Comparison of ENCODE assay signal across 11 cellular contexts in genomic region chr1:223733898-223734852, GRCh38. TPM values are rescaled to one million over a fixed set of nuclear protein-coding genes. Genes with fewer than 3 reads are reported as not detected.
DNase-seq lines count a peak whose midpoint lies in the region; ATAC-seq and TF ChIP-seq lines count a peak whose summit lies in the region.
"Had no signal": no experiment of that assay in that cellular context is flagged by ENCODE, and none has a peak within 500 bp of the region (broad histone marks: within the 10 kb centered on the region; RNA-seq: fewer than 3 reads in every experiment).

No MANE protein-coding gene starts in this region.

- no peak overlapping the region for H3K27ac ChIP-seq in GM23338 (ENCODE audit: low read depth)

- no peak for TF ChIP-seq CTCF in GM23338 (conservative IDR thresholded peaks at IDR 0.05; ENCODE audit: low read depth in 2 of 2)

- no peak overlapping the region for H3K27ac Mint-ChIP-seq in GM23338
- H3K27ac Mint-ChIP-seq: activated naive CD8-positive, alpha-beta T cell treated with anti-CD3 and anti-CD28 coated beads, Interleukin-2, amount 10 ng/mL, durations not matched to agents 7 days and 5 days had no signal

- H3K4me1 ChIP-seq in GM23338 (ENCODE audit: insufficient read depth) (peaks cover 37% of the 10 kb centered on the region), skeletal muscle satellite cell (ENCODE audit: control insufficient read depth, insufficient read depth, low read length) (peaks cover 82% of the 10 kb centered on the region)

- H3K27me3 Mint-ChIP-seq in GM23338 (ENCODE audit: insufficient read depth, low read depth, poor library complexity) = peaks cover 51% of the 10 kb centered on the region
- H3K27me3 Mint-ChIP-seq: activated naive CD8-positive, alpha-beta T cell treated with anti-CD3 and anti-CD28 coated beads, Interleukin-2, amount 10 ng/mL, durations not matched to agents 7 days and 5 days had no signal

- H3K4me3 Mint-ChIP-seq in GM23338 = no peak overlapping the region
- H3K4me3 Mint-ChIP-seq: activated naive CD8-positive, alpha-beta T cell treated with anti-CD3 and anti-CD28 coated beads, Interleukin-2, amount 10 ng/mL, durations not matched to agents 7 days and 5 days had no signal

- peaks cover 3% of the 10 kb centered on the region for H3K36me3 Mint-ChIP-seq in GM23338 (ENCODE audit: low read depth)

- no peak overlapping the region for H3K4me3 ChIP-seq in GM23338
- H3K4me3 ChIP-seq in skeletal muscle satellite cell (ENCODE audit: low read length) = no peak overlapping the region

- H3K27me3 ChIP-seq in GM23338 (ENCODE audit: insufficient read depth) = peaks cover 46% of the 10 kb centered on the region
- H3K27me3 ChIP-seq in skeletal muscle satellite cell (ENCODE audit: control insufficient read depth, insufficient read depth, low read length) = no peaks in the 10 kb centered on the region

- peak overlapping the region; percentile 11 for H3K9ac ChIP-seq in skeletal muscle satellite cell (ENCODE audit: low read depth, low read length)

- H3K79me2 ChIP-seq in GM23338 (replicated peaks; ENCODE audit: insufficient read depth) = no peaks in the 10 kb centered on the region

- H3K4me2 ChIP-seq in GM23338 (peak overlapping the region; percentile 64), skeletal muscle satellite cell (ENCODE audit: low read length) (peak overlapping the region; percentile 36)

- H3F3A ChIP-seq in GM23338 (replicated peaks; ENCODE audit: low read depth) = no peaks in the 10 kb centered on the region

- no peaks in the 10 kb centered on the region for H3K9me3 ChIP-seq in skeletal muscle satellite cell (replicated peaks; ENCODE audit: low read length)

- H2AFZ ChIP-seq in GM23338 = no peak overlapping the region

- no peaks in the 10 kb centered on the region; the same call in 2 of the 3 replicates for H3K9me3 Mint-ChIP-seq in GM23338
- H3K9me3 Mint-ChIP-seq: activated naive CD8-positive, alpha-beta T cell treated with anti-CD3 and anti-CD28 coated beads, Interleukin-2, amount 10 ng/mL, durations not matched to agents 7 days and 5 days had no signal

- no peaks in the 10 kb centered on the region; the same call in 1 of the 2 replicates for H4K20me1 ChIP-seq in GM23338 (replicated peaks; ENCODE audit: insufficient read depth)

- peaks cover 53% of the 10 kb centered on the region for H3K4me1 Mint-ChIP-seq in GM23338

- ATAC-seq in GM23338 (peak; percentile 61), left colon (peak; percentile 25), HG02970 (IDR thresholded peaks at IDR 0.05; ENCODE audit: low FRiP score, unreplicated experiment) (no peak), GM21528 (IDR thresholded peaks at IDR 0.05; ENCODE audit: low FRiP score, unreplicated experiment) (no peak)
- no peak for ATAC-seq in activated CD4-positive, CD25-positive, alpha-beta regulatory T cell treated with anti-CD3 and anti-CD28 coated beads, Interleukin-2, amount 50 U/mL, for 24 hours

- H3K9me2 ChIP-seq in GM23338 (ENCODE audit: insufficient read depth) = 0 out of 2 replicates have a peak, but pooled peaks cover under 1% of the 10 kb centered on the region

- intact Hi-C loops in left colon (cut with DNase I, micrococcal nuclease) = no loop called here

- DNase-seq in GM23338 (ENCODE audit: low spot score) (peak; percentile 35), amygdala (lab: John Stamatoyannopoulos, UW) (peak in 36 of 56 donors; percentile 11 to 69 (median 30)), left colon (peak in 1 of 2 donors; percentile 61)
- no peak for DNase-seq in stimulated activated CD4-positive, alpha-beta T cell treated with anti-CD3 and anti-CD28 coated beads, Interleukin-2, amount 100 ng/mL, for 24 hours
- DNase-seq: activated CD4-positive, CD25-positive, alpha-beta regulatory T cell; activated naive CD8-positive, alpha-beta T cell treated with anti-CD3 and anti-CD28 coated beads, Interleukin-2, amount 10 ng/mL, durations not matched to agents 7 days and 5 days; DMS79 had no signal

- H3K36me3 ChIP-seq in GM23338 (ENCODE audit: insufficient read depth) (no peaks in the 10 kb centered on the region), skeletal muscle satellite cell (ENCODE audit: insufficient read depth, low read length) (peaks cover 60% of the 10 kb centered on the region)

TF ChIP-seq in GM23338, 12 proteins besides CTCF, POLR2A, EP300 and RAD21 (continues in another document):
- TF ChIP-seq, protein P1, sequence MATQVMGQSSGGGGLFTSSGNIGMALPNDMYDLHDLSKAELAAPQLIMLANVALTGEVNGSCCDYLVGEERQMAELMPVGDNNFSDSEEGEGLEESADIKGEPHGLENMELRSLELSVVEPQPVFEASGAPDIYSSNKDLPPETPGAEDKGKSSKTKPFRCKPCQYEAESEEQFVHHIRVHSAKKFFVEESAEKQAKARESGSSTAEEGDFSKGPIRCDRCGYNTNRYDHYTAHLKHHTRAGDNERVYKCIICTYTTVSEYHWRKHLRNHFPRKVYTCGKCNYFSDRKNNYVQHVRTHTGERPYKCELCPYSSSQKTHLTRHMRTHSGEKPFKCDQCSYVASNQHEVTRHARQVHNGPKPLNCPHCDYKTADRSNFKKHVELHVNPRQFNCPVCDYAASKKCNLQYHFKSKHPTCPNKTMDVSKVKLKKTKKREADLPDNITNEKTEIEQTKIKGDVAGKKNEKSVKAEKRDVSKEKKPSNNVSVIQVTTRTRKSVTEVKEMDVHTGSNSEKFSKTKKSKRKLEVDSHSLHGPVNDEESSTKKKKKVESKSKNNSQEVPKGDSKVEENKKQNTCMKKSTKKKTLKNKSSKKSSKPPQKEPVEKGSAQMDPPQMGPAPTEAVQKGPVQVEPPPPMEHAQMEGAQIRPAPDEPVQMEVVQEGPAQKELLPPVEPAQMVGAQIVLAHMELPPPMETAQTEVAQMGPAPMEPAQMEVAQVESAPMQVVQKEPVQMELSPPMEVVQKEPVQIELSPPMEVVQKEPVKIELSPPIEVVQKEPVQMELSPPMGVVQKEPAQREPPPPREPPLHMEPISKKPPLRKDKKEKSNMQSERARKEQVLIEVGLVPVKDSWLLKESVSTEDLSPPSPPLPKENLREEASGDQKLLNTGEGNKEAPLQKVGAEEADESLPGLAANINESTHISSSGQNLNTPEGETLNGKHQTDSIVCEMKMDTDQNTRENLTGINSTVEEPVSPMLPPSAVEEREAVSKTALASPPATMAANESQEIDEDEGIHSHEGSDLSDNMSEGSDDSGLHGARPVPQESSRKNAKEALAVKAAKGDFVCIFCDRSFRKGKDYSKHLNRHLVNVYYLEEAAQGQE (IDR thresholded peaks at IDR 0.05; ENCODE audit: unreplicated experiment) = no peak
- no peak for TF ChIP-seq EZH2phosphoT487 (IDR thresholded peaks at IDR 0.05; ENCODE audit: unreplicated experiment)

RNA-seq across cellular contexts. Expression of gene CAPN2, which starts 21.8 kb away (rescaled TPM):
- 17.5 and 17.8 TPM in 2 replicates for total RNA-seq in GM23338 (2014; rRNA removed; shearing (Covaris generic))
- polyA plus RNA-seq in GM23338 (2016; fragmentation: Nextera tagmentation; extraction: Ambion mirVana) = 8.4 and 8.8 TPM in 2 replicates
- total RNA-seq in left colon = 100 to 1,000 TPM; 301 to 355 TPM
- total RNA-seq in skeletal muscle satellite cell (2012; rRNA removed) = 396 and 525 TPM in 2 replicates

Comparison
In these comparisons a context has a peak if more than half of its experiments do, and no peak if none do; other contexts are left out.
1. ATAC-seq: peak in GM23338 (single experiment) and left colon (single experiment); none in HG02970 (single experiment), activated CD4-positive, CD25-positive, alpha-beta regulatory T cell treated with anti-CD3 and anti-CD28 coated beads, Interleukin-2, amount 50 U/mL, for 24 hours (0 of 2) and GM21528 (single experiment).
2. DNase-seq: peak in GM23338 (single experiment) and amygdala (36 of 56); none in stimulated activated CD4-positive, alpha-beta T cell treated with anti-CD3 and anti-CD28 coated beads, Interleukin-2, amount 100 ng/mL, for 24 hours (0 of 2).
3. RNA of gene CAPN2, which starts 21.8 kb away (total RNA-seq): 301 to 355 TPM in left colon; 17.5 to 17.8 TPM in GM23338; every median in the first group is over 10 times any median in the second.